1 cellular context compared by ENCODE assay signal in the genomic region with DNA sequence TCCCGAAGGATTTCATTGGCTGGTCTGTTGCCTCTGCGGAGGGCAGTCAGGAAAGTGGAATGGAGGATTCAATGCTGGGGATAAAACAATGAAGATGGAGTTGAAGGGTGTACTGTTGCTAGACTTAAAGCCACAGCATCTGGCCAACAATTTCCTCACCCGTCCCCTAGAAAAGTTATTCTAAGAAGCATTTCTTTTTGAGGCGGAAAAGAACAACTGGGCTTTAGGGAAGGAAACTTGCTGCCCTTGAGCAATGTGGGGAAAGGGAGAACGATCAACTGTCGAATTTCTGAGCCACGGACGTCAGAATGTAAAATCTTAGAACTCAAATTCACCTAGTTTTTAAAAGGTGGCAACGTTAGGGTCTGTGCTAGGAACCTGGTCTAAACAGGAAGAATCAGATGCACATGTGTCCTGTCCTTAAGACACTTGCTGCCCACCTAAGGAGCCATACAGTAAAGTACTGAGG.
TF ChIP-seq lines count a peak whose summit lies in the region.

No MANE protein-coding gene starts in this region.

TF ChIP-seq in GM23338, 12 proteins besides CTCF, POLR2A, EP300 and RAD21 (continued from another document):
- TF ChIP-seq CREB1 (CRISPR knock-in tag; IDR thresholded peaks at IDR 0.05; ENCODE audit: low read depth) (no peak), STAT1 (IDR thresholded peaks at IDR 0.05; ENCODE audit: unreplicated experiment) (no peak), EZH2 (IDR thresholded peaks at IDR 0.05; ENCODE audit: low read depth, unreplicated experiment) (no peak), NANOG (IDR thresholded peaks at IDR 0.05; ENCODE audit: borderline replicate concordance) (no peak)
- TF ChIP-seq, protein P1, sequence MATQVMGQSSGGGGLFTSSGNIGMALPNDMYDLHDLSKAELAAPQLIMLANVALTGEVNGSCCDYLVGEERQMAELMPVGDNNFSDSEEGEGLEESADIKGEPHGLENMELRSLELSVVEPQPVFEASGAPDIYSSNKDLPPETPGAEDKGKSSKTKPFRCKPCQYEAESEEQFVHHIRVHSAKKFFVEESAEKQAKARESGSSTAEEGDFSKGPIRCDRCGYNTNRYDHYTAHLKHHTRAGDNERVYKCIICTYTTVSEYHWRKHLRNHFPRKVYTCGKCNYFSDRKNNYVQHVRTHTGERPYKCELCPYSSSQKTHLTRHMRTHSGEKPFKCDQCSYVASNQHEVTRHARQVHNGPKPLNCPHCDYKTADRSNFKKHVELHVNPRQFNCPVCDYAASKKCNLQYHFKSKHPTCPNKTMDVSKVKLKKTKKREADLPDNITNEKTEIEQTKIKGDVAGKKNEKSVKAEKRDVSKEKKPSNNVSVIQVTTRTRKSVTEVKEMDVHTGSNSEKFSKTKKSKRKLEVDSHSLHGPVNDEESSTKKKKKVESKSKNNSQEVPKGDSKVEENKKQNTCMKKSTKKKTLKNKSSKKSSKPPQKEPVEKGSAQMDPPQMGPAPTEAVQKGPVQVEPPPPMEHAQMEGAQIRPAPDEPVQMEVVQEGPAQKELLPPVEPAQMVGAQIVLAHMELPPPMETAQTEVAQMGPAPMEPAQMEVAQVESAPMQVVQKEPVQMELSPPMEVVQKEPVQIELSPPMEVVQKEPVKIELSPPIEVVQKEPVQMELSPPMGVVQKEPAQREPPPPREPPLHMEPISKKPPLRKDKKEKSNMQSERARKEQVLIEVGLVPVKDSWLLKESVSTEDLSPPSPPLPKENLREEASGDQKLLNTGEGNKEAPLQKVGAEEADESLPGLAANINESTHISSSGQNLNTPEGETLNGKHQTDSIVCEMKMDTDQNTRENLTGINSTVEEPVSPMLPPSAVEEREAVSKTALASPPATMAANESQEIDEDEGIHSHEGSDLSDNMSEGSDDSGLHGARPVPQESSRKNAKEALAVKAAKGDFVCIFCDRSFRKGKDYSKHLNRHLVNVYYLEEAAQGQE (IDR thresholded peaks at IDR 0.05; ENCODE audit: unreplicated experiment), result no peak
TF ChIP-seq in GM23338: peak in this region for 0.
